In the genomic region with DNA sequence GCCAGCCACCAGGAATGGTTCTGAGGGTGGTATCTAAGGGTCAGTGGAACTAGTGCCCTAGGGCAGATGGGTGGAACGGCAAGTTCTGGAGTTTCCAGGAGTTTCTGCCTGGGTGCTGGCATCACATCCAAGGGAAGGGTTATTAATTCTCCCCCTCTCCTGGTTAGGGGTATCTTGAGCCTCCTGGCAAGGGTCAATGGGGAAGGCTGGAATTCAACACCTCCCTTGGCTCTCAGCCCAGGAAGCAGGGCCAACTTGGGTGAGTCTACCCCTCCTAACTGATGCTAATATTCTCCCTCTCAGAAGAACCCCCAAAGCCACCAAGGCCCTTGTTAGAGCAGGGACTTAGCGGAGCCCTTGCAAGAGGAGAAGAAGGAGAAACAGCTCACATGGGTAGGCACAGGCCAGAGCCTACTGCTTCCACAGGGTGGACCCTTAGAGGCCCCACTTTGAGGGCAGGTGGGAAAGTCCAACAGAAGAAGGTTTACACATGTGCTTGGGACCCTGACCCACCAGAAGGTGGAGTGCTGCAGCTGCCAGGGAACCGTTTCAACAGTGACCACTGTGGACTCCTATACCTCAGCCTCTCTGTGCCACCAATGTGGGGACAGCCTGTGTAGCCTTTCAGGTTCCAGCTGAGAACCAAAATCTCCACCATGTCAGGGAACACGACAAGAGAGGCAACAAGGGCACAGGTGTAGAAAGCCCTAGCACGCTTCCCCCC, we compare ENCODE assay signal across 6 cellular contexts. TPM values are rescaled to one million over a fixed set of nuclear protein-coding genes. Genes with fewer than 3 reads are reported as not detected.
DNase-seq lines count a peak whose midpoint lies in the region; ATAC-seq, FAIRE-seq and TF ChIP-seq lines count a peak whose summit lies in the region.

No MANE protein-coding gene starts in this region.

- no peak for FAIRE-seq in K562 (lab: Jason Lieb, UNC)

- H3K4me3 Mint-ChIP-seq in IgD-negative memory B cell, result peak overlapping the region in 2 of 4 donors; percentile 63 to 84

- H3K27ac ChIP-seq in K562 (ENCODE audit: extremely low read depth, low read depth, low read length) (no peak overlapping the region; the same call in 2 of the 3 replicates), osteoblast (ENCODE audit: low read depth, low read length) (peak overlapping the region; percentile 20)

- H3K4me1 ChIP-seq in K562 (replicated peaks in 1 of 2; ENCODE audit: control insufficient read depth in 2 of 2, insufficient read depth in 2 of 2, low read length in 2 of 2) (peaks cover 32 to 50% of the 10 kb centered on the region in 2 experiments; a peak in 4 of 5 replicates), osteoblast (ENCODE audit: insufficient read depth, low read length) (peaks cover 55% of the 10 kb centered on the region)

- H3K4me1 Mint-ChIP-seq in IgD-negative memory B cell, result peaks cover 31 to 37% (median 33%) of the 10 kb centered on the region in 3 donors

- peak overlapping the region in 1 of 2 experiments; percentile 73; a peak in 1 of 4 replicates for H3K9ac ChIP-seq in K562 (ENCODE audit: insufficient read depth in 1 of 2, low read depth in 2 of 2, low read length in 2 of 2)

- H2AFZ ChIP-seq in K562 (ENCODE audit: low read depth, low read length) (no peak overlapping the region), osteoblast (ENCODE audit: low read length) (no peak overlapping the region)

- H3K79me2 ChIP-seq in K562 (ENCODE audit: control insufficient read depth, insufficient read depth, low read length), result peaks cover 51% of the 10 kb centered on the region
- H3K79me2 ChIP-seq in osteoblast (ENCODE audit: insufficient read depth, low read length), result peaks cover 77% of the 10 kb centered on the region

- TF ChIP-seq EP300 in K562 (IDR thresholded peaks at IDR 0.05; ENCODE audit: low read length), result no peak

- TF ChIP-seq POLR2A in K562 (conservative IDR thresholded peaks at IDR 0.05), result no peak

- H3K27me3 ChIP-seq in K562 (ENCODE audit: control insufficient read depth in 2 of 2, insufficient read depth in 2 of 2, low read length in 2 of 2) (no peaks in the 10 kb centered on the region), osteoblast (ENCODE audit: insufficient read depth, low read length) (no peaks in the 10 kb centered on the region)

- no peak for TF ChIP-seq RAD21 in K562 (CRISPR knock-in tag; conservative IDR thresholded peaks at IDR 0.05 in 1 of 2, IDR thresholded peaks at IDR 0.05 in 1 of 2)

- in situ Hi-C loops in K562 (cut with MboI), result no loop called here

- H3K9me3 ChIP-seq in K562 (replicated peaks; ENCODE audit: control insufficient read depth, insufficient read depth, low read depth, low read length) (no peaks in the 10 kb centered on the region), osteoblast (ENCODE audit: low read depth, low read length) (no peaks in the 10 kb centered on the region)

- no peaks in the 10 kb centered on the region for H3K27me3 Mint-ChIP-seq in IgD-negative memory B cell

- H3K9me1 ChIP-seq in K562 (ENCODE audit: control insufficient read depth, insufficient read depth, low read length), result peaks cover 6% of the 10 kb centered on the region

- no peaks in the 10 kb centered on the region for H3K9me3 Mint-ChIP-seq in IgD-negative memory B cell

- H3K4me2 ChIP-seq in K562 (ENCODE audit: insufficient read depth, low read length), result peak overlapping the region; percentile 95
- H3K4me2 ChIP-seq in osteoblast (ENCODE audit: insufficient read depth, low read length), result peak overlapping the region; percentile 91

- intact Hi-C loops in K562 (cut with micrococcal nuclease), result loop anchor here (5.0 kb wide), 1 partner anchor 256 kb away; a partner anchor contains a TSS

- peak overlapping the region; percentile 62; the same call in 1 of the 2 replicates for H3K4me3 ChIP-seq in K562
- H3K4me3 ChIP-seq in osteoblast (ENCODE audit: insufficient read depth, low read length), result peak overlapping the region; percentile 92

- 49% methylated on average over 4 of the region's 5 CpGs for WGBS in K562 (ENCODE audit: insufficient coverage, low coverage, missing lambda C conversion rate)

- ATAC-seq in K562 (no peak), GM18520 (IDR thresholded peaks at IDR 0.05; ENCODE audit: unreplicated experiment) (no peak), GM21528 (IDR thresholded peaks at IDR 0.05; ENCODE audit: low FRiP score, unreplicated experiment) (no peak), HG03280 (IDR thresholded peaks at IDR 0.05; ENCODE audit: unreplicated experiment) (no peak)

- CTCF ChIA-PET in K562 (lab: Yijun Ruan, JAX; ENCODE audit: low intra/inter-chr PET ratio), result no interaction called here

- H3K36me3 ChIP-seq in K562 (ENCODE audit: control insufficient read depth, insufficient read depth, low read length), result peaks cover 45% of the 10 kb centered on the region; the same call in 2 of the 3 replicates
- H3K36me3 ChIP-seq in osteoblast (ENCODE audit: insufficient read depth, low read length), result peaks cover 46% of the 10 kb centered on the region

- POLR2A ChIA-PET in K562 (lab: Yijun Ruan, JAX), result interaction anchor here (0.7 to 1.2 kb wide), 4 partner anchors 8 to 1170 kb away, joined by 3 to 4 read pairs (median 3); no protein-coding TSS in a partner anchor

- H3K27ac Mint-ChIP-seq in IgD-negative memory B cell, result peak overlapping the region in 2 of 3 donors; percentile 32 to 71

- H4K20me1 ChIP-seq in K562 (replicated peaks; ENCODE audit: control insufficient read depth, insufficient read depth, low read length) (peaks cover 31% of the 10 kb centered on the region; the same call in 1 of the 2 replicates), osteoblast (ENCODE audit: insufficient read depth, low read length) (peaks cover 70% of the 10 kb centered on the region)

- DNase-seq in K562 (ENCODE audit: extremely low read depth in 1 of 4, low spot score in 3 of 4), result no peak
- no peak for DNase-seq in osteoblast (ENCODE audit: insufficient read length, low spot score, missing footprints)

- no TSS peak for BruUV-seq in K562 (replicated peaks; lab: Mats Ljungman, UMichigan)

- TF ChIP-seq CTCF in K562 (IDR thresholded peaks at IDR 0.05 in 2 of 3, conservative IDR thresholded peaks at IDR 0.05 in 1 of 3; ENCODE audit: insufficient read depth in 2 of 3, low read depth in 1 of 3, low read length in 3 of 3) (0 out of 6 replicates have a peak, but pooled peaks of 2 of the 3 experiments have one; percentile 4 to 5), osteoblast (IDR thresholded peaks at IDR 0.05; ENCODE audit: extremely low read depth, low read depth, low read length) (no peak)

- H3K36me3 Mint-ChIP-seq in IgD-negative memory B cell, result no peaks in the 10 kb centered on the region

RNA-seq across cellular contexts. Expression of a gene that starts 3.3 kb away (rescaled TPM):
- polyA plus RNA-seq in IgD-negative memory B cell (33.9 TPM), K562 (2011; rRNA removed) (8.3 and 13.0 TPM in 2 replicates), K562 (2014; fragmentation: Illumina TruSeq; extraction: Trizol) (16.3 and 16.5 TPM in 2 replicates), K562 (2014; fragmentation: Nextera tagmentation; extraction: Ambion mirVana) (1 to 10 TPM; 1.6 to 2.7 TPM), K562 (2014; rRNA removed) (17.1 and 17.3 TPM in 2 replicates)
- total RNA-seq in K562 (2011; cell fraction: chromatin; rRNA removed; ENCODE audit: low replicate concordance), result 7.7 and 30.8 TPM in 2 replicates
- total RNA-seq in K562 (2011; cell fraction: nucleolus; rRNA removed), result 50.7 and 57.4 TPM in 2 replicates
- 23.5 and 25.0 TPM in 2 replicates for total RNA-seq in K562 (2011; cell fraction: nucleoplasm; rRNA removed)
- total RNA-seq in K562 (2014; rRNA removed) (26.9 and 31.3 TPM in 2 replicates), K562 (2014; rRNA removed; fragmentation: Illumina TruSeq; extraction: Trizol) (4.0 and 5.9 TPM in 2 replicates), K562 (2015; rRNA removed; fragmentation: Illumina TruSeq; extraction: Trizol) (14.1 and 14.4 TPM in 2 replicates), K562 (2021) (22.5 and 24.8 TPM in 2 replicates), osteoblast (61.6 and 73.1 TPM in 2 replicates)
- 15.9 and 36.8 TPM in 2 replicates for polyA plus RNA-seq in K562 (2011; cell fraction: cytosol; rRNA removed)
- polyA plus RNA-seq in K562 (2011; cell fraction: nucleus; rRNA removed), result 16.0 and 23.4 TPM in 2 replicates
- polyA plus RNA-seq in K562 (2012), result 14.7 and 19.4 TPM in 2 replicates
- polyA minus RNA-seq in K562 (2011; rRNA and poly(A)+ RNA removed), result 5.6 and 7.9 TPM in 2 replicates
- polyA minus RNA-seq in K562 (2011; cell fraction: cytosol; rRNA and poly(A)+ RNA removed), result 11.5 and 13.2 TPM in 2 replicates
- polyA minus RNA-seq in K562 (2011; cell fraction: nucleus; rRNA and poly(A)+ RNA removed), result 14.7 and 15.9 TPM in 2 replicates

RNA-seq across cellular contexts. Expression of a gene that starts 5.3 kb away (rescaled TPM):
- polyA plus RNA-seq in IgD-negative memory B cell (63.3 TPM), K562 (2011; rRNA removed) (12.3 and 15.3 TPM in 2 replicates), K562 (2014; fragmentation: Illumina TruSeq; extraction: Trizol) (6.4 and 10.0 TPM in 2 replicates), K562 (2014; fragmentation: Nextera tagmentation; extraction: Ambion mirVana) (1 to 10 TPM; 4.2 to 9.1 TPM), K562 (2014; rRNA removed) (13.6 and 16.6 TPM in 2 replicates)
- total RNA-seq in K562 (2011; cell fraction: chromatin; rRNA removed; ENCODE audit: low replicate concordance), result 5.4 and 28.5 TPM in 2 replicates
- total RNA-seq in K562 (2011; cell fraction: nucleolus; rRNA removed), result 35.3 and 36.0 TPM in 2 replicates
- 16.8 and 20.9 TPM in 2 replicates for total RNA-seq in K562 (2011; cell fraction: nucleoplasm; rRNA removed)
- total RNA-seq in K562 (2014; rRNA removed) (13.8 and 18.8 TPM in 2 replicates), K562 (2014; rRNA removed; fragmentation: Illumina TruSeq; extraction: Trizol) (5.1 and 8.9 TPM in 2 replicates), K562 (2015; rRNA removed; fragmentation: Illumina TruSeq; extraction: Trizol) (9.4 and 10.0 TPM in 2 replicates), K562 (2021) (13.6 and 15.1 TPM in 2 replicates), osteoblast (22.1 and 25.0 TPM in 2 replicates)
- 21.5 and 40.7 TPM in 2 replicates for polyA plus RNA-seq in K562 (2011; cell fraction: cytosol; rRNA removed)
- polyA plus RNA-seq in K562 (2011; cell fraction: nucleus; rRNA removed), result 15.0 and 24.7 TPM in 2 replicates
- polyA plus RNA-seq in K562 (2012), result 14.0 and 15.3 TPM in 2 replicates
- polyA minus RNA-seq in K562 (2011; rRNA and poly(A)+ RNA removed), result 4.6 and 8.9 TPM in 2 replicates
- polyA minus RNA-seq in K562 (2011; cell fraction: cytosol; rRNA and poly(A)+ RNA removed), result 6.6 and 8.0 TPM in 2 replicates
- 7.5 and 8.1 TPM in 2 replicates for polyA minus RNA-seq in K562 (2011; cell fraction: nucleus; rRNA and poly(A)+ RNA removed)

RNA-seq across cellular contexts. Expression of a gene that starts 5.4 kb away (rescaled TPM):
- 30.4 TPM for polyA plus RNA-seq in IgD-negative memory B cell
- 31.9 and 82.5 TPM in 2 replicates for total RNA-seq in K562 (2011; cell fraction: chromatin; rRNA removed; ENCODE audit: low replicate concordance)
- 54.7 and 55.0 TPM in 2 replicates for total RNA-seq in K562 (2011; cell fraction: nucleolus; rRNA removed)
- total RNA-seq in K562 (2011; cell fraction: nucleoplasm; rRNA removed), result 34.4 and 38.9 TPM in 2 replicates
- total RNA-seq in K562 (2014; rRNA removed), result 23.1 and 35.9 TPM in 2 replicates
- 14.9 and 17.4 TPM in 2 replicates for total RNA-seq in K562 (2014; rRNA removed; fragmentation: Illumina TruSeq; extraction: Trizol)
- total RNA-seq in K562 (2015; rRNA removed; fragmentation: Illumina TruSeq; extraction: Trizol), result 18.1 and 23.1 TPM in 2 replicates
- total RNA-seq in K562 (2021), result 17.6 and 25.4 TPM in 2 replicates
- 40.4 and 47.7 TPM in 2 replicates for polyA plus RNA-seq in K562 (2011; rRNA removed)
- 43.2 and 60.1 TPM in 2 replicates for polyA plus RNA-seq in K562 (2011; cell fraction: cytosol; rRNA removed)
- 134 and 144 TPM in 2 replicates for polyA plus RNA-seq in K562 (2011; cell fraction: nucleus; rRNA removed)
- polyA plus RNA-seq in K562 (2012), result 21.5 and 25.0 TPM in 2 replicates
- polyA plus RNA-seq in K562 (2014; fragmentation: Illumina TruSeq; extraction: Trizol), result 23.2 and 24.4 TPM in 2 replicates
- polyA plus RNA-seq in K562 (2014; fragmentation: Nextera tagmentation; extraction: Ambion mirVana), result 10 to 100 TPM; 27.5 to 40.4 TPM
- 26.0 and 33.8 TPM in 2 replicates for polyA plus RNA-seq in K562 (2014; rRNA removed)
- polyA minus RNA-seq in K562 (2011; rRNA and poly(A)+ RNA removed), result 26.6 and 39.0 TPM in 2 replicates
- 14.7 and 14.8 TPM in 2 replicates for polyA minus RNA-seq in K562 (2011; cell fraction: cytosol; rRNA and poly(A)+ RNA removed)
- polyA minus RNA-seq in K562 (2011; cell fraction: nucleus; rRNA and poly(A)+ RNA removed), result 22.8 and 39.8 TPM in 2 replicates
- 21.7 and 22.1 TPM in 2 replicates for total RNA-seq in osteoblast

RNA-seq across cellular contexts. Expression of a gene that starts 10.5 kb away (rescaled TPM):
- not detected for polyA plus RNA-seq in IgD-negative memory B cell
- total RNA-seq in K562 (2011; cell fraction: chromatin; rRNA removed; ENCODE audit: low replicate concordance), result 4.5 and 12.0 TPM in 2 replicates
- total RNA-seq in K562 (2011; cell fraction: nucleolus; rRNA removed), result 9.2 and 9.7 TPM in 2 replicates
- 4.2 and 5.0 TPM in 2 replicates for total RNA-seq in K562 (2011; cell fraction: nucleoplasm; rRNA removed)
- total RNA-seq in K562 (2014; rRNA removed), result 2.7 and 2.8 TPM in 2 replicates
- total RNA-seq in K562 (2014; rRNA removed; fragmentation: Illumina TruSeq; extraction: Trizol), result 0.35 and 0.51 TPM in 2 replicates
- total RNA-seq in K562 (2015; rRNA removed; fragmentation: Illumina TruSeq; extraction: Trizol), result 0.36 and 0.60 TPM in 2 replicates
- 1.1 and 1.3 TPM in 2 replicates for total RNA-seq in K562 (2021)
- polyA plus RNA-seq in K562 (2011; rRNA removed), result 0.93 and 2.8 TPM in 2 replicates
- 1.1 and 1.7 TPM in 2 replicates for polyA plus RNA-seq in K562 (2011; cell fraction: cytosol; rRNA removed)
- polyA plus RNA-seq in K562 (2011; cell fraction: nucleus; rRNA removed), result 9.1 and 11.3 TPM in 2 replicates
- 0.99 and 1.8 TPM in 2 replicates for polyA plus RNA-seq in K562 (2012)
- polyA plus RNA-seq in K562 (2014; fragmentation: Illumina TruSeq; extraction: Trizol), result 0.46 and 0.70 TPM in 2 replicates
- polyA plus RNA-seq in K562 (2014; fragmentation: Nextera tagmentation; extraction: Ambion mirVana), result under 1 TPM; 0.20 to 0.29 TPM
- 0.88 TPM in 2 replicates for polyA plus RNA-seq in K562 (2014; rRNA removed)
- 0.30 and 0.35 TPM in 2 replicates for polyA minus RNA-seq in K562 (2011; rRNA and poly(A)+ RNA removed)
- not detected in 2 replicates for polyA minus RNA-seq in K562 (2011; cell fraction: cytosol; rRNA and poly(A)+ RNA removed)
- polyA minus RNA-seq in K562 (2011; cell fraction: nucleus; rRNA and poly(A)+ RNA removed), result 1.5 and 3.0 TPM in 2 replicates
- total RNA-seq in osteoblast, result 0.88 and 2.9 TPM in 2 replicates

RNA-seq across cellular contexts. Expression of a gene that starts 15.4 kb away (rescaled TPM):
- 155 TPM for polyA plus RNA-seq in IgD-negative memory B cell
- total RNA-seq in K562 (2011; cell fraction: chromatin; rRNA removed; ENCODE audit: low replicate concordance), result 39.9 and 84.0 TPM in 2 replicates
- 79.0 and 79.5 TPM in 2 replicates for total RNA-seq in K562 (2011; cell fraction: nucleolus; rRNA removed)
- total RNA-seq in K562 (2011; cell fraction: nucleoplasm; rRNA removed), result 56.5 and 60.1 TPM in 2 replicates
- total RNA-seq in K562 (2014; rRNA removed), result 38.6 and 51.1 TPM in 2 replicates
- total RNA-seq in K562 (2014; rRNA removed; fragmentation: Illumina TruSeq; extraction: Trizol), result 14.5 and 15.3 TPM in 2 replicates
- 22.1 and 24.6 TPM in 2 replicates for total RNA-seq in K562 (2015; rRNA removed; fragmentation: Illumina TruSeq; extraction: Trizol)
- total RNA-seq in K562 (2021), result 32.5 and 32.9 TPM in 2 replicates
- polyA plus RNA-seq in K562 (2011; rRNA removed), result 57.1 and 75.8 TPM in 2 replicates
- polyA plus RNA-seq in K562 (2011; cell fraction: cytosol; rRNA removed), result 67.7 and 69.8 TPM in 2 replicates
- 96.6 and 97.5 TPM in 2 replicates for polyA plus RNA-seq in K562 (2011; cell fraction: nucleus; rRNA removed)
- 31.0 and 45.4 TPM in 2 replicates for polyA plus RNA-seq in K562 (2012)
- 22.8 and 27.7 TPM in 2 replicates for polyA plus RNA-seq in K562 (2014; fragmentation: Illumina TruSeq; extraction: Trizol)
- 1 to 10 TPM; 3.6 to 7.0 TPM for polyA plus RNA-seq in K562 (2014; fragmentation: Nextera tagmentation; extraction: Ambion mirVana)
- 50.8 and 56.8 TPM in 2 replicates for polyA plus RNA-seq in K562 (2014; rRNA removed)
- 15.3 and 20.9 TPM in 2 replicates for polyA minus RNA-seq in K562 (2011; rRNA and poly(A)+ RNA removed)
- 18.1 and 21.2 TPM in 2 replicates for polyA minus RNA-seq in K562 (2011; cell fraction: cytosol; rRNA and poly(A)+ RNA removed)
- 22.6 and 30.2 TPM in 2 replicates for polyA minus RNA-seq in K562 (2011; cell fraction: nucleus; rRNA and poly(A)+ RNA removed)
- total RNA-seq in osteoblast, result 17.4 and 18.1 TPM in 2 replicates
